ENCODE assay signal across 1 cellular context in the genomic region with DNA sequence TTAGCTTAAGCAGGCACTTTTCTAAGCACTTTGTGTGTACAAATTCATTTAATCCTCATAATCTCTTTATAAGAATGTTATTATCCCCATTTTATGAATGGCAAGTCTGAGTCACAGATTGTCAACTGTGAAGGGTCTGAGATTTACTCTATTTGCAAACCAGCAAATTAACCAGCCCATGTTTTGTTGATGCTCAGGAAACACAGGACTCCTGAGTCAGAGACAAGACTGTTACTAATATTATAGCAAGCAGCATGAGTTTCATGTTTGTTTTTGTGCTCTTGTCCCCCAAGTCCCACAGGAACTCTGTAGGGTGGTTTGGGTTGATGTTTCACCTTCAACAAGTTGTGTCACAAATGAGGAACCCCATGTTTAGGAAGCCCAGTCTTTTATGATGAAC.
TF ChIP-seq lines count a peak whose summit lies in the region.

No MANE protein-coding gene starts in this region.

TF ChIP-seq in GM23338, 12 proteins besides CTCF, POLR2A, EP300 and RAD21:
- TF ChIP-seq, protein P1, sequence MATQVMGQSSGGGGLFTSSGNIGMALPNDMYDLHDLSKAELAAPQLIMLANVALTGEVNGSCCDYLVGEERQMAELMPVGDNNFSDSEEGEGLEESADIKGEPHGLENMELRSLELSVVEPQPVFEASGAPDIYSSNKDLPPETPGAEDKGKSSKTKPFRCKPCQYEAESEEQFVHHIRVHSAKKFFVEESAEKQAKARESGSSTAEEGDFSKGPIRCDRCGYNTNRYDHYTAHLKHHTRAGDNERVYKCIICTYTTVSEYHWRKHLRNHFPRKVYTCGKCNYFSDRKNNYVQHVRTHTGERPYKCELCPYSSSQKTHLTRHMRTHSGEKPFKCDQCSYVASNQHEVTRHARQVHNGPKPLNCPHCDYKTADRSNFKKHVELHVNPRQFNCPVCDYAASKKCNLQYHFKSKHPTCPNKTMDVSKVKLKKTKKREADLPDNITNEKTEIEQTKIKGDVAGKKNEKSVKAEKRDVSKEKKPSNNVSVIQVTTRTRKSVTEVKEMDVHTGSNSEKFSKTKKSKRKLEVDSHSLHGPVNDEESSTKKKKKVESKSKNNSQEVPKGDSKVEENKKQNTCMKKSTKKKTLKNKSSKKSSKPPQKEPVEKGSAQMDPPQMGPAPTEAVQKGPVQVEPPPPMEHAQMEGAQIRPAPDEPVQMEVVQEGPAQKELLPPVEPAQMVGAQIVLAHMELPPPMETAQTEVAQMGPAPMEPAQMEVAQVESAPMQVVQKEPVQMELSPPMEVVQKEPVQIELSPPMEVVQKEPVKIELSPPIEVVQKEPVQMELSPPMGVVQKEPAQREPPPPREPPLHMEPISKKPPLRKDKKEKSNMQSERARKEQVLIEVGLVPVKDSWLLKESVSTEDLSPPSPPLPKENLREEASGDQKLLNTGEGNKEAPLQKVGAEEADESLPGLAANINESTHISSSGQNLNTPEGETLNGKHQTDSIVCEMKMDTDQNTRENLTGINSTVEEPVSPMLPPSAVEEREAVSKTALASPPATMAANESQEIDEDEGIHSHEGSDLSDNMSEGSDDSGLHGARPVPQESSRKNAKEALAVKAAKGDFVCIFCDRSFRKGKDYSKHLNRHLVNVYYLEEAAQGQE (IDR thresholded peaks at IDR 0.05; ENCODE audit: unreplicated experiment), result no peak
- TF ChIP-seq ZNF114 (CRISPR knock-in tag; IDR thresholded peaks at IDR 0.05), result no peak
- TF ChIP-seq, protein P2, sequence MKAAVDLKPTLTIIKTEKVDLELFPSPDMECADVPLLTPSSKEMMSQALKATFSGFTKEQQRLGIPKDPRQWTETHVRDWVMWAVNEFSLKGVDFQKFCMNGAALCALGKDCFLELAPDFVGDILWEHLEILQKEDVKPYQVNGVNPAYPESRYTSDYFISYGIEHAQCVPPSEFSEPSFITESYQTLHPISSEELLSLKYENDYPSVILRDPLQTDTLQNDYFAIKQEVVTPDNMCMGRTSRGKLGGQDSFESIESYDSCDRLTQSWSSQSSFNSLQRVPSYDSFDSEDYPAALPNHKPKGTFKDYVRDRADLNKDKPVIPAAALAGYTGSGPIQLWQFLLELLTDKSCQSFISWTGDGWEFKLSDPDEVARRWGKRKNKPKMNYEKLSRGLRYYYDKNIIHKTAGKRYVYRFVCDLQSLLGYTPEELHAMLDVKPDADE (IDR thresholded peaks at IDR 0.05), result no peak
- TF ChIP-seq ZNF331 (CRISPR knock-in tag; IDR thresholded peaks at IDR 0.05; ENCODE audit: low read depth), result no peak
- TF ChIP-seq CREB1 (CRISPR knock-in tag; IDR thresholded peaks at IDR 0.05; ENCODE audit: low read depth), result no peak
- no peak for TF ChIP-seq POLR2AphosphoS5 (IDR thresholded peaks at IDR 0.05; ENCODE audit: low read depth)
